ENCODE assay signal across 18 cellular contexts in the genomic region with DNA sequence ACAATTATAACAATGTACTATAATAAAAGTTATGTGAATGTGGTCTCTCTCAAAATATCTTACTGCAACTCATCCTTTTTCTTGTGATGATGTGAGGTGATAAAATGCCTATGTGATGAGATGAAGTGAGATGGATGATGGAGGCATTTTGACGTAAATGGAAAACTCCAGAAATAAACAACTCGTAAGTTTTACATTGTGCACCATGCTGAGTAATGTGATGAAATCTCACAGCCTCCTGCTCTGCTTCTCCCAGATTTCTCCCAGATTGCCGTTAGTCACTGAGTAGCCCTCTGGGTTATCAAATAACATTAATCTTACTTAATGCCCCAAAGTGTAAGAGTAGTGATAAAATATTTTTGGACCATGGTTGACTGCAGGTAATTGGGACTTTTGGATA.
DNase-seq lines count a peak whose midpoint lies in the region; ATAC-seq and TF ChIP-seq lines count a peak whose summit lies in the region.
"Had no signal": no experiment of that assay in that cellular context is flagged by ENCODE, and none has a peak within 500 bp of the region (broad histone marks: within the 10 kb centered on the region; RNA-seq: fewer than 3 reads in every experiment).

No MANE protein-coding gene starts in this region.

- H3K27ac ChIP-seq in HEK293 (ENCODE audit: extremely low read depth, low read depth, low read length) = no peak overlapping the region

- H3K9me3 ChIP-seq in HEK293 (ENCODE audit: control insufficient read depth, insufficient read depth, low read depth, low read length) = no peaks in the 10 kb centered on the region

- H3K36me3 ChIP-seq in HEK293 (ENCODE audit: control insufficient read depth in 2 of 2, insufficient read depth in 1 of 2, low read length in 2 of 2) = no peaks in the 10 kb centered on the region

- H3K4me3 ChIP-seq in AG10803 (ENCODE audit: low read length) = no peak overlapping the region
- H3K4me3 ChIP-seq in HEK293 (ENCODE audit: low read depth, low read length) = no peak overlapping the region

- no peak overlapping the region for H3K27ac Mint-ChIP-seq in activated CD4-positive, alpha-beta T cell treated with anti-CD3 and anti-CD28 coated beads for 36 hours
- H3K27ac Mint-ChIP-seq: CD4-positive, CD25-positive, alpha-beta regulatory T cell had no signal

- intact Hi-C loops in activated CD4-positive, alpha-beta T cell treated with anti-CD3 and anti-CD28 coated beads for 36 hours (cut with DNase I, micrococcal nuclease) = no loop called here

- no peaks in the 10 kb centered on the region for H3K27me3 Mint-ChIP-seq in activated CD4-positive, alpha-beta T cell treated with anti-CD3 and anti-CD28 coated beads for 36 hours
- H3K27me3 Mint-ChIP-seq: CD4-positive, CD25-positive, alpha-beta regulatory T cell had no signal

- no peak for TF ChIP-seq CTCF in AG10803 (conservative IDR thresholded peaks at IDR 0.05; ENCODE audit: low read length)
- no peak for TF ChIP-seq CTCF in HEK293 (tag by site-specific recombination; IDR thresholded peaks at IDR 0.05)

- POLR2A ChIA-PET in HEK293 (lab: Yijun Ruan, JAX) = no interaction called here
- POLR2A ChIA-PET in activated CD4-positive, alpha-beta T cell treated with anti-CD3 and anti-CD28 coated beads for 36 hours (lab: Charles Lee) = no interaction called here

- CTCF ChIA-PET in HEK293 (lab: Yijun Ruan, JAX) = interaction anchor here (0.6 kb wide), 1 partner anchor 102 kb away, joined by 3 read pairs; no protein-coding TSS in a partner anchor
- CTCF ChIA-PET in activated CD4-positive, alpha-beta T cell treated with anti-CD3 and anti-CD28 coated beads for 36 hours (lab: Charles Lee) = no interaction called here

- no peaks in the 10 kb centered on the region for H3K36me3 Mint-ChIP-seq in activated CD4-positive, alpha-beta T cell treated with anti-CD3 and anti-CD28 coated beads for 36 hours (ENCODE audit: low read depth)
- H3K36me3 Mint-ChIP-seq: CD4-positive, CD25-positive, alpha-beta regulatory T cell had no signal

- H3K4me3 Mint-ChIP-seq in activated CD4-positive, alpha-beta T cell treated with anti-CD3 and anti-CD28 coated beads for 36 hours = no peak overlapping the region
- H3K4me3 Mint-ChIP-seq: CD4-positive, CD25-positive, alpha-beta regulatory T cell had no signal

- H3K4me1 Mint-ChIP-seq in activated CD4-positive, alpha-beta T cell treated with anti-CD3 and anti-CD28 coated beads for 36 hours = no peaks in the 10 kb centered on the region
- H3K4me1 Mint-ChIP-seq: CD4-positive, CD25-positive, alpha-beta regulatory T cell had no signal

- peaks cover 7% of the 10 kb centered on the region for H3K9me3 Mint-ChIP-seq in activated CD4-positive, alpha-beta T cell treated with anti-CD3 and anti-CD28 coated beads for 36 hours (ENCODE audit: low read depth)

- ATAC-seq in activated CD4-positive, alpha-beta T cell treated with anti-CD3 and anti-CD28 coated beads for 36 hours = no peak
- no peak for ATAC-seq in HG03039 (IDR thresholded peaks at IDR 0.05; ENCODE audit: unreplicated experiment)

- no peaks in the 10 kb centered on the region for H3K4me1 ChIP-seq in HEK293 (ENCODE audit: control insufficient read depth, insufficient read depth, low read length)

- DNase-seq in AG10803 (ENCODE audit: low read depth) (peak; percentile 45), amniotic epithelial cell (ENCODE audit: low read depth) (peak; percentile 97), iris pigment epithelial cell (ENCODE audit: low read depth) (peak; percentile 77), dermis blood vessel endothelial cell (no peak), DMS79 (lab: John Stamatoyannopoulos, UW) (no peak)
- DNase-seq in activated CD4-positive, alpha-beta T cell treated with anti-CD3 and anti-CD28 coated beads for 36 hours = no peak
- DNase-seq: Calu3; CD4-positive, CD25-positive, alpha-beta regulatory T cell; DMS53; GDM1; GOT3; NCI-H187; NK-92 treated with Interleukin-12 subunit alpha and Interleukin-12 subunit beta, amount 100 ng/mL, for 24 hours; OCI-M1; RPMI8226; SIG-M5 had no signal

TF ChIP-seq in HEK293, 187 proteins besides CTCF, POLR2A, EP300 and RAD21:
- TF ChIP-seq, protein P1, sequence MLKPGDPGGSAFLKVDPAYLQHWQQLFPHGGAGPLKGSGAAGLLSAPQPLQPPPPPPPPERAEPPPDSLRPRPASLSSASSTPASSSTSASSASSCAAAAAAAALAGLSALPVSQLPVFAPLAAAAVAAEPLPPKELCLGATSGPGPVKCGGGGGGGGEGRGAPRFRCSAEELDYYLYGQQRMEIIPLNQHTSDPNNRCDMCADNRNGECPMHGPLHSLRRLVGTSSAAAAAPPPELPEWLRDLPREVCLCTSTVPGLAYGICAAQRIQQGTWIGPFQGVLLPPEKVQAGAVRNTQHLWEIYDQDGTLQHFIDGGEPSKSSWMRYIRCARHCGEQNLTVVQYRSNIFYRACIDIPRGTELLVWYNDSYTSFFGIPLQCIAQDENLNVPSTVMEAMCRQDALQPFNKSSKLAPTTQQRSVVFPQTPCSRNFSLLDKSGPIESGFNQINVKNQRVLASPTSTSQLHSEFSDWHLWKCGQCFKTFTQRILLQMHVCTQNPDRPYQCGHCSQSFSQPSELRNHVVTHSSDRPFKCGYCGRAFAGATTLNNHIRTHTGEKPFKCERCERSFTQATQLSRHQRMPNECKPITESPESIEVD (tag by site-specific recombination; IDR thresholded peaks at IDR 0.05) = peak; percentile 62
- TF ChIP-seq SP7 (tag by site-specific recombination; IDR thresholded peaks at IDR 0.05) (no peak), ZNF629 (tag by site-specific recombination; IDR thresholded peaks at IDR 0.05) (0 out of 2 replicates have a peak, but pooled peaks have one; percentile 11), ZIC2 (tag by site-specific recombination; IDR thresholded peaks at IDR 0.05) (0 out of 2 replicates have a peak, but pooled peaks have one; percentile 21), GFI1B (tag by site-specific recombination; IDR thresholded peaks at IDR 0.05) (peak; percentile 68; the same call in 1 of the 2 replicates), ZBTB20 (tag by site-specific recombination; IDR thresholded peaks at IDR 0.05) (no peak)
- TF ChIP-seq, protein P2, sequence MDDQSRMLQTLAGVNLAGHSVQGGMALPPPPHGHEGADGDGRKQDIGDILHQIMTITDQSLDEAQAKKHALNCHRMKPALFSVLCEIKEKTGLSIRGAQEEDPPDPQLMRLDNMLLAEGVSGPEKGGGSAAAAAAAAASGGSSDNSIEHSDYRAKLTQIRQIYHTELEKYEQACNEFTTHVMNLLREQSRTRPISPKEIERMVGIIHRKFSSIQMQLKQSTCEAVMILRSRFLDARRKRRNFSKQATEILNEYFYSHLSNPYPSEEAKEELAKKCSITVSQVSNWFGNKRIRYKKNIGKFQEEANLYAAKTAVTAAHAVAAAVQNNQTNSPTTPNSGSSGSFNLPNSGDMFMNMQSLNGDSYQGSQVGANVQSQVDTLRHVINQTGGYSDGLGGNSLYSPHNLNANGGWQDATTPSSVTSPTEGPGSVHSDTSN (CRISPR knock-in tag; IDR thresholded peaks at IDR 0.05) = no peak
TF ChIP-seq in HEK293: peak in this region for 4.

Comparison
In these comparisons a context has a peak if more than half of its experiments do, and no peak if none do; other contexts are left out.
1. DNase-seq: peak in AG10803 (single experiment), amniotic epithelial cell (single experiment) and iris pigment epithelial cell (single experiment); none in dermis blood vessel endothelial cell (single experiment), activated CD4-positive, alpha-beta T cell treated with anti-CD3 and anti-CD28 coated beads for 36 hours (single experiment) and DMS79 (single experiment).